ENCODE assay signal across 14 cellular contexts in genomic region chr16:10987361-10988163, GRCh38. TPM values are rescaled to one million over a fixed set of nuclear protein-coding genes. Genes with fewer than 3 reads are reported as not detected.
A peak's percentile ranks its signal among the peaks of the same experiment; 100 is the strongest.
DNase-seq lines count a peak whose midpoint lies in the region; ATAC-seq and TF ChIP-seq lines count a peak whose summit lies in the region.
"Had no signal": no experiment of that assay in that cellular context is flagged by ENCODE, and none has a peak within 500 bp of the region (broad histone marks: within the 10 kb centered on the region; RNA-seq: fewer than 3 reads in every experiment).

No MANE protein-coding gene starts in this region.

- H3K9me3 Mint-ChIP-seq in activated naive CD4-positive, alpha-beta T cell treated with anti-CD3 and anti-CD28 coated beads for 36 hours: no peaks in the 10 kb centered on the region
- no peaks in the 10 kb centered on the region for H3K9me3 Mint-ChIP-seq in activated naive CD8-positive, alpha-beta T cell (ENCODE audit: low read depth)
- H3K9me3 Mint-ChIP-seq in stimulated activated memory B cell treated with anti-CD40 and anti-IgM and Interleukin-4, amounts not matched to agents 10 μg/mL and 1 μg/mL and 100 μg/mL, for 72 hours: peaks cover 4% of the 10 kb centered on the region
- H3K9me3 Mint-ChIP-seq: H9, neural progenitor cell had no signal

- CTCF ChIA-PET in activated naive CD4-positive, alpha-beta T cell treated with anti-CD3 and anti-CD28 coated beads for 36 hours (lab: Charles Lee): interaction anchor here (1.0 to 1.4 kb wide), 3 partner anchors 22 to 269 kb away, joined by 3 to 4 read pairs (median 3); partner anchors contain the start of gene SOCS1

- TF ChIP-seq POLR2A in lower leg skin (IDR thresholded peaks at IDR 0.05): no peak

- DNase-seq in activated naive CD4-positive, alpha-beta T cell treated with anti-CD3 and anti-CD28 coated beads for 36 hours: peak; percentile 18
- DNase-seq in activated naive CD4-positive, alpha-beta T cell (lab: John Stamatoyannopoulos, UW): no peak
- peak; percentile 64 for DNase-seq in HT1080 (ENCODE audit: low read depth)
- DNase-seq in lower leg skin (ENCODE audit: low spot score in 2 of 2): no peak
- DNase-seq in NAMALWA (ENCODE audit: low spot score): no peak
- DNase-seq: effector CD4-positive, alpha-beta T cell; GDM1; NCI-H2081 had no signal

- no peak for TF ChIP-seq CTCF in lower leg skin (IDR thresholded peaks at IDR 0.05)

- H3K27me3 Mint-ChIP-seq in activated naive CD4-positive, alpha-beta T cell treated with anti-CD3 and anti-CD28 coated beads for 36 hours (ENCODE audit: low read depth): no peaks in the 10 kb centered on the region
- H3K27me3 Mint-ChIP-seq in activated naive CD8-positive, alpha-beta T cell: no peaks in the 10 kb centered on the region
- no peaks in the 10 kb centered on the region for H3K27me3 Mint-ChIP-seq in stimulated activated memory B cell treated with anti-CD40 and anti-IgM and Interleukin-4, amounts not matched to agents 10 μg/mL and 1 μg/mL and 100 μg/mL, for 72 hours

- intact Hi-C loops in activated naive CD4-positive, alpha-beta T cell treated with anti-CD3 and anti-CD28 coated beads for 36 hours (cut with micrococcal nuclease): loop anchor here (1.0 to 10.0 kb wide), 15 partner anchors 22 to 797 kb away; partner anchors contain the start of genes RMI2 and SOCS1
- intact Hi-C loops in lower leg skin (cut with DNase I; ENCODE audit: low total_unique reads): no loop called here

- WGBS in lower leg skin, 2 donors: 80 to 82% methylated on average over 11 of the region's 11 CpGs

- H3K27ac Mint-ChIP-seq in activated naive CD4-positive, alpha-beta T cell treated with anti-CD3 and anti-CD28 coated beads for 36 hours: peak overlapping the region; percentile 87
- H3K27ac Mint-ChIP-seq in activated naive CD8-positive, alpha-beta T cell: peak overlapping the region; percentile 87
- H3K27ac Mint-ChIP-seq in stimulated activated memory B cell treated with anti-CD40 and anti-IgM and Interleukin-4, amounts not matched to agents 10 μg/mL and 1 μg/mL and 100 μg/mL, for 72 hours: peak overlapping the region; percentile 85
- H3K27ac Mint-ChIP-seq: H9, neural progenitor cell had no signal

- no peak overlapping the region for H3K4me3 ChIP-seq in lower leg skin (ENCODE audit: low read depth, poor library complexity, severe bottlenecking)
- H3K4me3 ChIP-seq: cardiac muscle cell, neural progenitor cell had no signal

- peaks cover 79% of the 10 kb centered on the region for H3K4me1 Mint-ChIP-seq in activated naive CD4-positive, alpha-beta T cell treated with anti-CD3 and anti-CD28 coated beads for 36 hours (ENCODE audit: low read depth)
- peaks cover 56% of the 10 kb centered on the region for H3K4me1 Mint-ChIP-seq in activated naive CD8-positive, alpha-beta T cell (ENCODE audit: low read depth)
- peaks cover 75% of the 10 kb centered on the region for H3K4me1 Mint-ChIP-seq in stimulated activated memory B cell treated with anti-CD40 and anti-IgM and Interleukin-4, amounts not matched to agents 10 μg/mL and 1 μg/mL and 100 μg/mL, for 72 hours

- peak overlapping the region; percentile 22 for H3K4me3 Mint-ChIP-seq in activated naive CD4-positive, alpha-beta T cell treated with anti-CD3 and anti-CD28 coated beads for 36 hours
- peak overlapping the region; percentile 57 for H3K4me3 Mint-ChIP-seq in activated naive CD8-positive, alpha-beta T cell
- H3K4me3 Mint-ChIP-seq in stimulated activated memory B cell treated with anti-CD40 and anti-IgM and Interleukin-4, amounts not matched to agents 10 μg/mL and 1 μg/mL and 100 μg/mL, for 72 hours: peak overlapping the region; percentile 44
- H3K4me3 Mint-ChIP-seq: H9, neural progenitor cell had no signal

- peak; percentile 29 for ATAC-seq in stimulated activated memory B cell treated with anti-CD40 and anti-IgM and Interleukin-4, amounts not matched to agents 10 μg/mL and 1 μg/mL and 100 μg/mL, for 72 hours
- ATAC-seq in HG02798 (IDR thresholded peaks at IDR 0.05; ENCODE audit: poor library complexity, unreplicated experiment): no peak

- peaks cover 17% of the 10 kb centered on the region for H3K36me3 Mint-ChIP-seq in activated naive CD4-positive, alpha-beta T cell treated with anti-CD3 and anti-CD28 coated beads for 36 hours (ENCODE audit: low read depth)
- H3K36me3 Mint-ChIP-seq in activated naive CD8-positive, alpha-beta T cell: peaks cover 11% of the 10 kb centered on the region
- H3K36me3 Mint-ChIP-seq in stimulated activated memory B cell treated with anti-CD40 and anti-IgM and Interleukin-4, amounts not matched to agents 10 μg/mL and 1 μg/mL and 100 μg/mL, for 72 hours: peaks cover 59% of the 10 kb centered on the region

RNA-seq across cellular contexts. Expression of gene CLEC16A, which starts 43.2 kb away (rescaled TPM):
- 10 to 100 TPM; 18.4 to 20.1 TPM for total RNA-seq in activated naive CD4-positive, alpha-beta T cell treated with anti-CD3 and anti-CD28 coated beads for 36 hours
- 12.5 and 12.9 TPM in 2 replicates for total RNA-seq in HT1080 (2014; rRNA removed; shearing (Covaris generic))
- polyA plus RNA-seq in HT1080 (2015; cell fraction: cytosol; rRNA removed): 12.9 and 15.0 TPM in 2 replicates
- 13.5 and 17.2 TPM in 2 replicates for polyA plus RNA-seq in HT1080 (2015; cell fraction: nucleus; rRNA removed)
- 10 to 100 TPM; 26.8 to 30.0 (median 29.5) TPM for total RNA-seq in lower leg skin

RNA-seq across cellular contexts. Expression of gene DEXI, which starts 45.3 kb away (rescaled TPM):
- total RNA-seq in activated naive CD4-positive, alpha-beta T cell treated with anti-CD3 and anti-CD28 coated beads for 36 hours: 10 to 100 TPM; 23.4 to 25.9 TPM
- total RNA-seq in HT1080 (2014; rRNA removed; shearing (Covaris generic)): 44.4 and 50.1 TPM in 2 replicates
- polyA plus RNA-seq in HT1080 (2015; cell fraction: cytosol; rRNA removed): 43.2 and 50.3 TPM in 2 replicates
- 21.5 TPM in 2 replicates for polyA plus RNA-seq in HT1080 (2015; cell fraction: nucleus; rRNA removed)
- 10 to 100 TPM; 38.1 to 63.6 (median 58.9) TPM for total RNA-seq in lower leg skin

Comparison
In these comparisons a context has a peak if more than half of its experiments do, and no peak if none do; other contexts are left out.
1. DNase-seq: peak in activated naive CD4-positive, alpha-beta T cell treated with anti-CD3 and anti-CD28 coated beads for 36 hours (single experiment) and HT1080 (single experiment); none in activated naive CD4-positive, alpha-beta T cell (0 of 4), lower leg skin (0 of 2) and NAMALWA (single experiment).
2. Peak in every context shown above with its lines, with median percentiles within 50 percentile points of each other: H3K27ac Mint-ChIP-seq and H3K4me3 Mint-ChIP-seq.